ENCODE assay signal across 9 cellular contexts in the genomic region with DNA sequence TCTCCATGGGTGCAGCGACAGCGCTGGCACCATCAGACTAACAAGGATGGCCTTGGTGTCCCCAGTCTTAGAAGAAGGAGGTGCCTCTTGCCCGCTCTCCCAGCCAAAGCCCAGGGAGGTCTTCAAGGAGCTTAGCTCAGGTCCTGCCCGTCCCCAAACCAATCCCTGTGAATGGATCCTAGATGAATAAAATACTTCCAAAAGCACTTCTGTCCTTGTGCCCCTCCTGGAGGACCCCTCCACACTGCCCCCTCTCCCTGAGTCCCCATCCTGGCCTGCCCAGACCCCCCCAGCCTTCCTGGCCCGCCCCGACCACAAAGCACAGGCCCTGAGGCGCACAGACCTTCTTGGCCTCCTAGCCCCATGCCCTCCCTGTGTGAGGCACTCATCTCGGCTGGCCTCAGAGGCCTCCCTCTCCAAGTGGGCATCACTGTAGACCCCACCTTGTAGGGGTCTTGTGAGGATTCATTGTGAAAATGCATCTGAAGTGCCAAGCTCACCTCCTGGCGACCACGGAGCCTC. TPM values are rescaled to one million over a fixed set of nuclear protein-coding genes. Genes with fewer than 3 reads are reported as not detected.
"Had no signal": no experiment of that assay in that cellular context is flagged by ENCODE, and none has a peak within 500 bp of the region (broad histone marks: within the 10 kb centered on the region; RNA-seq: fewer than 3 reads in every experiment).

No MANE protein-coding gene starts in this region.

- H3K9ac ChIP-seq: GM23248 had no signal

- H3K9me3 Mint-ChIP-seq: IgD-negative memory B cell had no signal

- H3K4me3 Mint-ChIP-seq: IgD-negative memory B cell had no signal

- DNase-seq: GM23248, GOT3, H7, HCEC 1CT, KBM-7 had no signal

- H3K4me3 ChIP-seq: GM23248 had no signal

- H3K4me1 Mint-ChIP-seq: IgD-negative memory B cell had no signal

- ATAC-seq: HepG2 had no signal

- H2AFZ ChIP-seq: GM23248 had no signal

- H3K27ac Mint-ChIP-seq: IgD-negative memory B cell had no signal

- H3K27ac ChIP-seq: GM23248, HL-60 had no signal

RNA-seq across cellular contexts. Expression of gene SLC28A1, which starts 8.4 kb away (rescaled TPM):
- total RNA-seq: GM23248, H7, HT1080 had no signal
- polyA plus RNA-seq: GM23248, IgD-negative memory B cell had no signal
